8 cellular contexts compared by ENCODE assay signal in the genomic region with DNA sequence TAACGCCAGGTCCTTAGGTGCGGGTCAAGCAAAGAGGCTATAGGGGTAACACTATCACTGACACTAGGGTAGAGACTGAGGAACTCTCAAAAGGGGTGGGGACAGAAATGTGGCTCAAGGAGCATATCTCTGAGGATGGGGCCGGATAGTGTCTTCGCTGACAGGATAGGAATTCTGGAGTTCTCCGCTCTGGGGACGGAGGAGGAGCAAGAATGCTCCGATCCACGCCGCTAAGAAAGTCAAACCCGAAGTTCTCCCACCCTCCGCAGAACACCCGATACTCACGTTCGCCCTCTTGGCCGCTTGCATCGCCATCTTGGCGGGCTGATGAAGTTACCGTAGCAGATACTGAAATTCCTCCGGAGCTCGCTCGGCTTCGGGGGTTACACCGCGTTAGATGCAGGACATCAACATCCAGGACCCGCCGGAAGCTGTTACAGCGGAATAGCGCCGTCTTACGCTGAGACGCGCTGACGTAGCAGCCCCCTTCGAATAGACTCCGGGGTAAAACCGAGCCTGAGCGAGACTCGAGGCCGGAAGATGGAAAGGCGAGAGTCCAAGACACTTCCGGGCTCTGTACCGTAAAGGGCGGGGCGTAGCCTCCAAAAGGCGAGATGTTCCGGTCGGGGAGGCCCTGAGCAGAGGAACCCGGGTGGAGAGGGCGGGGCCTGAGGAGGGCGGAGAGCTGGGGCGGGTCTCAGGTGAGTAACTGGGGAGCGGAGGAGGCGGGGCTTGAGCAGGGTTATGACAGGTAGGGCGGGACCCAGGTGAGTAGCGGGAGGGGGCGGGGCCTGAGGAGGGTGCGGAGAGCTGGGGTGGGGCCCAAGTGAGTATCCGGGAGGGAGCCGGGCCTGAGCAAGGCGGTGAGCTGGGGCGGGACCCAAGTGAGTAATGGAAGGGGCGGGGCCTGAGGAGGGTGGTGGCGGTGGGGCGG. TPM values are rescaled to one million over a fixed set of nuclear protein-coding genes. Genes with fewer than 3 reads are reported as not detected.
DNase-seq lines count a peak whose midpoint lies in the region; ATAC-seq and TF ChIP-seq lines count a peak whose summit lies in the region.

A gene with protein sequence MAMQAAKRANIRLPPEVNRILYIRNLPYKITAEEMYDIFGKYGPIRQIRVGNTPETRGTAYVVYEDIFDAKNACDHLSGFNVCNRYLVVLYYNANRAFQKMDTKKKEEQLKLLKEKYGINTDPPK (minus strand): TSS at position 412 of the 934 bp plus-strand sequence. CDS start 97 bp downstream, at position 315.

- TF ChIP-seq CTCF in prostate gland (IDR thresholded peaks at IDR 0.05): peak in 1 of 4 experiments; percentile 26

- peak within 1 kb of the TSS; percentile 98 for H3K27ac ChIP-seq in prostate gland
- H3K27ac ChIP-seq in urinary bladder (ENCODE audit: low read depth): peak within 1 kb of the TSS; percentile 97

- no peaks in the 10 kb centered on the region for H3K9me3 ChIP-seq in prostate gland

- H3K36me3 ChIP-seq in prostate gland: no peaks in the 10 kb centered on the region
- H3K36me3 ChIP-seq in urinary bladder (ENCODE audit: insufficient read depth): no peaks in the 10 kb centered on the region

- intact Hi-C loops in T-helper 2 cell treated with Interferon-gamma antibody and Interleukin-4, amounts not matched to agents 100 ng/mL and 5 ng/mL, for 36 hours (cut with micrococcal nuclease): loop anchor here (1.0 to 10.0 kb wide), 8 partner anchors 8 to 719 kb away; partner anchors contain the start of genes ATAD2B, CENPO, FAM228B and ITSN2
- intact Hi-C loops in left ventricle myocardium superior (cut with micrococcal nuclease) (no loop called here), prostate gland (cut with DNase I) (loop anchor here (2.0 kb wide), 1 partner anchor 149 kb away; the partner anchor contains the start of gene ATAD2B)

- peak within 1 kb of the TSS; percentile 53 to 55 for H3K4me3 ChIP-seq in prostate gland
- peak within 1 kb of the TSS; percentile 72 for H3K4me3 ChIP-seq in urinary bladder (ENCODE audit: low read depth, low read length)

- DNase-seq in NCI-H187 treated with DMSO at 0.1 percent for 48 hours (lab: John Stamatoyannopoulos, UW): peak; percentile 99
- DNase-seq in anterior cingulate cortex (lab: John Stamatoyannopoulos, UW): peak; percentile 75 to 98 (median 95)
- peak; percentile 97 for DNase-seq in left ventricle myocardium superior
- DNase-seq in prostate gland (ENCODE audit: low spot score): peak; percentile 100

- H3K4me1 ChIP-seq in prostate gland (replicated peaks): no peaks in the 10 kb centered on the region
- no peaks in the 10 kb centered on the region for H3K4me1 ChIP-seq in urinary bladder (ENCODE audit: insufficient read depth)

- 1% methylated on average over 64 of the region's 64 CpGs for WGBS in prostate gland
- WGBS in urinary bladder: under 1% methylated on average over 64 of the region's 64 CpGs

- peak; percentile 75 for TF ChIP-seq POLR2A in prostate gland (IDR thresholded peaks at IDR 0.05)

- H3K27me3 ChIP-seq in prostate gland (replicated peaks; ENCODE audit: insufficient read depth): no peaks in the 10 kb centered on the region

- ATAC-seq in GM18499 (IDR thresholded peaks at IDR 0.05; ENCODE audit: insufficient read depth, unreplicated experiment) (peak; percentile 92), HG02943 (IDR thresholded peaks at IDR 0.05; ENCODE audit: low read depth, unreplicated experiment) (peak; percentile 97), left ventricle myocardium superior (peak; percentile 96)

RNA-seq across cellular contexts. Expression of the gene that starts here (rescaled TPM):
- total RNA-seq in T-helper 2 cell treated with Interferon-gamma antibody and Interleukin-4, amounts not matched to agents 100 ng/mL and 5 ng/mL, for 36 hours: 92.5 and 94.6 TPM in 2 replicates
- 58.2 TPM for total RNA-seq in left ventricle myocardium superior
- total RNA-seq in prostate gland: 10 to 100 TPM; 78.9 to 79.3 TPM
- total RNA-seq in urinary bladder: 139 TPM
- polyA plus RNA-seq in urinary bladder: 121 TPM

Comparison
In these comparisons a context has a peak if more than half of its experiments do, and no peak if none do; other contexts are left out.
1. Peak in every context shown above with its lines: DNase-seq, ATAC-seq, H3K4me3 ChIP-seq and H3K27ac ChIP-seq.